Comparison of ENCODE assay signal across 15 cellular contexts in genomic region chr5:156584856-156585255, GRCh38.
DNase-seq lines count a peak whose midpoint lies in the region; ATAC-seq and TF ChIP-seq lines count a peak whose summit lies in the region.
"Had no signal": no experiment of that assay in that cellular context is flagged by ENCODE, and none has a peak within 500 bp of the region (broad histone marks: within the 10 kb centered on the region; RNA-seq: fewer than 3 reads in every experiment).

No MANE protein-coding gene starts in this region.

- POLR2A ChIA-PET in CD4-positive, alpha-beta T cell (lab: Charles Lee): no interaction called here

- no peaks in the 10 kb centered on the region for H3K9me3 Mint-ChIP-seq in CD4-positive, alpha-beta T cell

- H3K9me2 ChIP-seq in neural cell (ENCODE audit: insufficient read depth, low read length) (no peaks in the 10 kb centered on the region), hepatocyte (replicated peaks; ENCODE audit: insufficient read depth) (no peaks in the 10 kb centered on the region)

- H3K79me2 ChIP-seq in neural cell (replicated peaks; ENCODE audit: insufficient read depth, low read length) (no peaks in the 10 kb centered on the region), hepatocyte (no peaks in the 10 kb centered on the region)

- no peaks in the 10 kb centered on the region for H3F3A ChIP-seq in neural cell (ENCODE audit: insufficient read depth, low read length, poor library complexity, severe bottlenecking)

- in situ Hi-C loops in GM13976 (cut with MboI; ENCODE audit: low sequenced_read_pairs, unreplicated experiment): no loop called here

- H3K36me3 Mint-ChIP-seq in CD4-positive, alpha-beta T cell (ENCODE audit: low read depth): no peaks in the 10 kb centered on the region
- H3K36me3 Mint-ChIP-seq: neural progenitor cell had no signal

- no peaks in the 10 kb centered on the region for H3K36me3 ChIP-seq in esophagus squamous epithelium
- no peaks in the 10 kb centered on the region for H3K36me3 ChIP-seq in neural cell (ENCODE audit: insufficient read depth, low read length)
- no peaks in the 10 kb centered on the region for H3K36me3 ChIP-seq in hepatocyte (replicated peaks; ENCODE audit: insufficient read depth, low read depth)
- H3K36me3 ChIP-seq: neural progenitor cell had no signal

- peak; percentile 34 for TF ChIP-seq EP300 in neural cell (conservative IDR thresholded peaks at IDR 0.05; ENCODE audit: poor library complexity, severe bottlenecking)

- H3K4me2 ChIP-seq in neural cell (ENCODE audit: low read length) (no peak overlapping the region), hepatocyte (no peak overlapping the region)
- H3K4me2 ChIP-seq: neural progenitor cell had no signal

- peaks cover 0 to 4% (median 0%) of the 10 kb centered on the region in 3 donors for H3K9me3 ChIP-seq in esophagus squamous epithelium
- H3K9me3 ChIP-seq in neural cell (ENCODE audit: low read length): no peaks in the 10 kb centered on the region
- H3K9me3 ChIP-seq in hepatocyte (ENCODE audit: low read depth): no peaks in the 10 kb centered on the region
- no peaks in the 10 kb centered on the region for H3K9me3 ChIP-seq in CD4-positive, alpha-beta T cell (ENCODE audit: control insufficient read depth, low read length)

- H3K27ac ChIP-seq in esophagus squamous epithelium (peak overlapping the region in 3 of 4 donors; percentile 61 to 77 (median 62)), neural cell (ENCODE audit: low read length) (no peak overlapping the region), hepatocyte (no peak overlapping the region)
- no peak overlapping the region for H3K27ac ChIP-seq in CD4-positive, alpha-beta T cell (ENCODE audit: low read depth, low read length)
- H3K27ac ChIP-seq: neural progenitor cell had no signal

- TF ChIP-seq RAD21 in neural cell (conservative IDR thresholded peaks at IDR 0.05): no peak

- TF ChIP-seq CTCF in esophagus squamous epithelium (IDR thresholded peaks at IDR 0.05): no peak
- no peak for TF ChIP-seq CTCF in neural cell (IDR thresholded peaks at IDR 0.05; ENCODE audit: poor library complexity, severe bottlenecking)
- TF ChIP-seq CTCF in hepatocyte (IDR thresholded peaks at IDR 0.05; ENCODE audit: poor library complexity): no peak
- TF ChIP-seq CTCF in CD4-positive, alpha-beta T cell (IDR thresholded peaks at IDR 0.05): no peak
- TF ChIP-seq CTCF in GM13976 (IDR thresholded peaks at IDR 0.05; ENCODE audit: borderline replicate concordance, control extremely low read depth, extremely low read depth, insufficient read depth, missing control alignments): no peak

- H3K27me3 ChIP-seq in esophagus squamous epithelium: no peaks in the 10 kb centered on the region
- no peaks in the 10 kb centered on the region for H3K27me3 ChIP-seq in neural cell (ENCODE audit: insufficient read depth, low read depth, low read length)
- H3K27me3 ChIP-seq in hepatocyte: no peaks in the 10 kb centered on the region
- H3K27me3 ChIP-seq in CD4-positive, alpha-beta T cell (ENCODE audit: control insufficient read depth, insufficient read depth, low read length): no peaks in the 10 kb centered on the region
- H3K27me3 ChIP-seq: neural progenitor cell had no signal

- no peak for TF ChIP-seq POLR2A in esophagus squamous epithelium (IDR thresholded peaks at IDR 0.05)

- H3K4me1 ChIP-seq in esophagus squamous epithelium (no peaks in the 10 kb centered on the region), hepatocyte (ENCODE audit: insufficient read depth) (peaks cover 3% of the 10 kb centered on the region)
- H3K4me1 ChIP-seq: neural progenitor cell had no signal

- no peak overlapping the region for H3K4me3 Mint-ChIP-seq in CD4-positive, alpha-beta T cell
- H3K4me3 Mint-ChIP-seq: B cell, neural progenitor cell had no signal

- DNase-seq in AG20443 (ENCODE audit: low spot score) (peak; percentile 47), NCI-H1092 (lab: John Stamatoyannopoulos, UW) (peak; percentile 57), esophagus squamous epithelium (lab: John Stamatoyannopoulos, UW) (no peak), hepatocyte (ENCODE audit: low spot score) (no peak), GM13976 (ENCODE audit: low spot score) (no peak)
- DNase-seq in CD4-positive, alpha-beta T cell: no peak
- DNase-seq: activated CD4-positive, CD25-positive, alpha-beta regulatory T cell treated with anti-CD3 and anti-CD28 coated beads, Interleukin-2, amount 50 U/mL, for 72 hours; activated effector memory CD4-positive, alpha-beta T cell treated with anti-CD3 and anti-CD28 coated beads, Interleukin-2, amount 50 U/mL, for 16 hours; IMR-90; NCI-H226; stimulated activated CD4-positive, alpha-beta T cell treated with anti-CD3 and anti-CD28 coated beads, Interleukin-2, amount 100 ng/mL, for 24 hours had no signal

- no peak for ATAC-seq in CD4-positive, alpha-beta T cell (ENCODE audit: poor library complexity)
- ATAC-seq in HG03097 (IDR thresholded peaks at IDR 0.05; ENCODE audit: low FRiP score, unreplicated experiment): no peak

- H3K27ac Mint-ChIP-seq in CD4-positive, alpha-beta T cell: no peak overlapping the region
- H3K27ac Mint-ChIP-seq: B cell, neural progenitor cell had no signal

- peaks cover 42% of the 10 kb centered on the region for H3K27me3 Mint-ChIP-seq in CD4-positive, alpha-beta T cell

- no peak overlapping the region for H3K4me3 ChIP-seq in esophagus squamous epithelium
- H3K4me3 ChIP-seq in neural cell (ENCODE audit: low read length): no peak overlapping the region
- no peak overlapping the region for H3K4me3 ChIP-seq in hepatocyte
- H3K4me3 ChIP-seq: neural progenitor cell had no signal

- intact Hi-C loops in esophagus squamous epithelium (cut with DNase I): no loop called here
- intact Hi-C loops in CD4-positive, alpha-beta T cell (cut with DNase I, micrococcal nuclease): no loop called here

- H3K9ac ChIP-seq in neural cell (ENCODE audit: low read length): no peak overlapping the region
- H3K9ac ChIP-seq: neural progenitor cell had no signal

- CTCF ChIA-PET in CD4-positive, alpha-beta T cell (lab: Charles Lee): no interaction called here

- H2AFZ ChIP-seq in neural cell (ENCODE audit: low read depth, low read length) (no peak overlapping the region), hepatocyte (no peak overlapping the region)
- H2AFZ ChIP-seq: neural progenitor cell had no signal

- no peaks in the 10 kb centered on the region for H4K20me1 ChIP-seq in neural cell (ENCODE audit: insufficient read depth)
- no peaks in the 10 kb centered on the region for H4K20me1 ChIP-seq in hepatocyte (ENCODE audit: insufficient read depth, poor library complexity, severe bottlenecking)

- no peaks in the 10 kb centered on the region for H3K4me1 Mint-ChIP-seq in CD4-positive, alpha-beta T cell (ENCODE audit: low read depth)
- H3K4me1 Mint-ChIP-seq: B cell, neural progenitor cell had no signal

TF ChIP-seq in neural cell, 6 proteins besides CTCF, POLR2A, EP300 and RAD21:
- no peak for TF ChIP-seq MXI1 (conservative IDR thresholded peaks at IDR 0.05; ENCODE audit: poor library complexity, severe bottlenecking)
- no peak for TF ChIP-seq TAF1 (IDR thresholded peaks at IDR 0.05; ENCODE audit: low read depth)
- TF ChIP-seq POLR2AphosphoS5 (IDR thresholded peaks at IDR 0.05): no peak
- TF ChIP-seq EZH2 (IDR thresholded peaks at IDR 0.05; ENCODE audit: borderline replicate concordance, insufficient read depth, low read length, poor library complexity, severe bottlenecking): no peak
- TF ChIP-seq SMC3 (conservative IDR thresholded peaks at IDR 0.05; ENCODE audit: poor library complexity): no peak

Comparison
In these comparisons a context has a peak if more than half of its experiments do, and no peak if none do; other contexts are left out.
1. DNase-seq: peak in AG20443 (single experiment) and NCI-H1092 (single experiment); none in esophagus squamous epithelium (single experiment), hepatocyte (single experiment), CD4-positive, alpha-beta T cell (0 of 10) and GM13976 (single experiment).
2. H3K27ac ChIP-seq: peak in esophagus squamous epithelium (3 of 4); none in neural cell (single experiment), hepatocyte (single experiment) and CD4-positive, alpha-beta T cell (single experiment).